ENCODE assay signal across 7 cellular contexts in genomic region chr6:95364016-95364604, GRCh38.
DNase-seq lines count a peak whose midpoint lies in the region; ATAC-seq and TF ChIP-seq lines count a peak whose summit lies in the region.

No MANE protein-coding gene starts in this region.

- intact Hi-C loops in cardiac septum (cut with DNase I): no loop called here

- no peaks in the 10 kb centered on the region for H3K9me3 ChIP-seq in Karpas-422 (ENCODE audit: low read length)

- peaks cover 8% of the 10 kb centered on the region for H3K4me1 ChIP-seq in Karpas-422 (ENCODE audit: low read length)

- TF ChIP-seq CTCF in GM13977 (IDR thresholded peaks at IDR 0.05; ENCODE audit: extremely low read depth, insufficient read depth, missing control alignments): peak; percentile 47
- peak; percentile 41 for TF ChIP-seq CTCF in kidney epithelial cell (IDR thresholded peaks at IDR 0.05; ENCODE audit: insufficient read depth, low read length, poor library complexity, severe bottlenecking)

- in situ Hi-C loops in GM13977 (cut with MboI; ENCODE audit: low pct_unique_long_range_greater_than_20kb, low sequenced_read_pairs, unreplicated experiment): no loop called here

- H3K4me3 ChIP-seq in Karpas-422 (ENCODE audit: low read length) (no peak overlapping the region), kidney epithelial cell (ENCODE audit: low read depth, low read length) (no peak overlapping the region)

- no peak overlapping the region for H2AFZ ChIP-seq in Karpas-422 (ENCODE audit: low read length)

- H3K27me3 ChIP-seq in Karpas-422 (ENCODE audit: low read length) (no peaks in the 10 kb centered on the region), kidney epithelial cell (ENCODE audit: control insufficient read depth, insufficient read depth, low read length) (no peaks in the 10 kb centered on the region)

- H3K4me2 ChIP-seq in Karpas-422 (ENCODE audit: low read depth, low read length, poor library complexity, severe bottlenecking): no peak overlapping the region

- H3K9ac ChIP-seq in Karpas-422 (ENCODE audit: low read length): no peak overlapping the region

- H3K27ac ChIP-seq in Karpas-422 (ENCODE audit: low read length): no peak overlapping the region

- no peaks in the 10 kb centered on the region for H3K36me3 ChIP-seq in Karpas-422 (ENCODE audit: insufficient read depth, low read length)
- no peaks in the 10 kb centered on the region for H3K36me3 ChIP-seq in kidney epithelial cell (ENCODE audit: control insufficient read depth, insufficient read depth, low read length)

- ATAC-seq in SK-N-SH treated with all-trans-retinoic acid at 6 μM for 48 hours: peak; percentile 64; the same call in 1 of the 3 replicates

- H4K20me1 ChIP-seq in Karpas-422 (ENCODE audit: insufficient read depth, low read depth, low read length): no peaks in the 10 kb centered on the region

- no peaks in the 10 kb centered on the region for H3K9me2 ChIP-seq in Karpas-422 (replicated peaks; ENCODE audit: insufficient read depth, low read length)

- DNase-seq in GM13977 (ENCODE audit: low spot score): peak; percentile 30
- DNase-seq in H4 (ENCODE audit: low spot score): peak; percentile 18
- DNase-seq in Karpas-422: peak; percentile 74
- DNase-seq in kidney epithelial cell (ENCODE audit: low read depth): peak; percentile 1
- no peak for DNase-seq in KG1 (lab: John Stamatoyannopoulos, UW)
- DNase-seq in cardiac septum (ENCODE audit: low spot score): no peak

- H3K79me2 ChIP-seq in Karpas-422 (ENCODE audit: low read length): no peaks in the 10 kb centered on the region

TF ChIP-seq in SK-N-SH treated with all-trans-retinoic acid at 6 μM for 48 hours, 23 proteins besides CTCF, POLR2A, EP300 and RAD21:
- TF ChIP-seq GLIS3 (CRISPR knock-in tag; IDR thresholded peaks at IDR 0.05): no peak
- TF ChIP-seq RARB (CRISPR knock-in tag; IDR thresholded peaks at IDR 0.05): no peak
- no peak for TF ChIP-seq ESRRG (CRISPR knock-in tag; IDR thresholded peaks at IDR 0.05)
- TF ChIP-seq BACH2 (CRISPR knock-in tag; IDR thresholded peaks at IDR 0.05; ENCODE audit: borderline replicate concordance): no peak
- TF ChIP-seq CSRNP3 (CRISPR knock-in tag; IDR thresholded peaks at IDR 0.05): no peak
- TF ChIP-seq TCF4 (CRISPR knock-in tag; IDR thresholded peaks at IDR 0.05; ENCODE audit: borderline replicate concordance): no peak
- no peak for TF ChIP-seq CREB5 (CRISPR knock-in tag; IDR thresholded peaks at IDR 0.05; ENCODE audit: low read depth)
- no peak for TF ChIP-seq POU6F1 (CRISPR knock-in tag; IDR thresholded peaks at IDR 0.05; ENCODE audit: borderline replicate concordance, low read depth)
- TF ChIP-seq ZC3H10 (CRISPR knock-in tag; IDR thresholded peaks at IDR 0.05): no peak
- no peak for TF ChIP-seq SNAI2 (CRISPR knock-in tag; IDR thresholded peaks at IDR 0.05)
- no peak for TF ChIP-seq ZFP3 (CRISPR knock-in tag; IDR thresholded peaks at IDR 0.05)
- TF ChIP-seq PATZ1 (CRISPR knock-in tag; IDR thresholded peaks at IDR 0.05; ENCODE audit: borderline replicate concordance): no peak
- TF ChIP-seq ARNTL (CRISPR knock-in tag; IDR thresholded peaks at IDR 0.05; ENCODE audit: borderline replicate concordance, low read depth): no peak

Comparison
In these comparisons a context has a peak if more than half of its experiments do, and no peak if none do; other contexts are left out.
1. DNase-seq: peak in GM13977 (single experiment), H4 (single experiment), Karpas-422 (single experiment) and kidney epithelial cell (single experiment); none in KG1 (single experiment) and cardiac septum (single experiment).